12 cellular contexts compared by ENCODE assay signal in genomic region chr2:14492920-14493503, GRCh38.
DNase-seq lines count a peak whose midpoint lies in the region; TF ChIP-seq lines count a peak whose summit lies in the region.
"Had no signal": no experiment of that assay in that cellular context is flagged by ENCODE, and none has a peak within 500 bp of the region (broad histone marks: within the 10 kb centered on the region; RNA-seq: fewer than 3 reads in every experiment).

No MANE protein-coding gene starts in this region.

- H3K27ac ChIP-seq in GM23248 = peak overlapping the region; percentile 37
- H3K27ac ChIP-seq in SK-N-SH (ENCODE audit: low read depth in 2 of 2, low read length in 1 of 2) = peak overlapping the region in 1 of 2 experiments; percentile 57; a peak in 2 of 4 replicates
- no peak overlapping the region for H3K27ac ChIP-seq in fibroblast of lung (ENCODE audit: insufficient read depth, low read length)
- H3K27ac ChIP-seq in prostate gland = no peak overlapping the region
- no peak overlapping the region for H3K27ac ChIP-seq in tibial nerve
- H3K27ac ChIP-seq: ascending aorta had no signal

- H4K20me1 ChIP-seq in GM23248 (ENCODE audit: insufficient read depth) (no peaks in the 10 kb centered on the region), SK-N-SH (ENCODE audit: insufficient read depth) (no peaks in the 10 kb centered on the region), fibroblast of lung (ENCODE audit: control insufficient read depth, extremely low read depth, insufficient read depth, low read length) (no peaks in the 10 kb centered on the region)

- no peak overlapping the region for H3K27ac Mint-ChIP-seq in nephron progenitor cell
- H3K27ac Mint-ChIP-seq: activated CD8-positive, alpha-beta memory T cell treated with anti-CD3 and anti-CD28 coated beads, Interleukin-2, amount 10 ng/mL, durations not matched to agents 7 days and 5 days had no signal

- peaks cover 14% of the 10 kb centered on the region for H3K4me1 ChIP-seq in GM23248 (ENCODE audit: insufficient read depth)
- H3K4me1 ChIP-seq in SK-N-SH (ENCODE audit: control insufficient read depth in 1 of 2, insufficient read depth in 2 of 2, low read depth in 1 of 2, low read length in 1 of 2) = peaks cover 0 to 5% of the 10 kb centered on the region in 2 experiments; a peak in 1 of 4 replicates
- no peaks in the 10 kb centered on the region for H3K4me1 ChIP-seq in fibroblast of lung (ENCODE audit: control insufficient read depth, extremely low read depth, insufficient read depth, low read length)
- H3K4me1 ChIP-seq in prostate gland (replicated peaks) = no peaks in the 10 kb centered on the region
- H3K4me1 ChIP-seq in tibial nerve = no peaks in the 10 kb centered on the region
- H3K4me1 ChIP-seq: ascending aorta had no signal

- H3F3A ChIP-seq in GM23248 (ENCODE audit: insufficient read depth) (peaks cover 17% of the 10 kb centered on the region), SK-N-SH (replicated peaks; ENCODE audit: insufficient read depth) (peaks cover 4% of the 10 kb centered on the region)

- no peaks in the 10 kb centered on the region for H3K4me1 Mint-ChIP-seq in nephron progenitor cell
- H3K4me1 Mint-ChIP-seq: activated CD8-positive, alpha-beta memory T cell treated with anti-CD3 and anti-CD28 coated beads, Interleukin-2, amount 10 ng/mL, durations not matched to agents 7 days and 5 days had no signal

- POLR2A ChIA-PET in SK-N-SH (lab: Yijun Ruan, JAX) = no interaction called here

- H3K9ac ChIP-seq in GM23248 (no peak overlapping the region), SK-N-SH (peak overlapping the region; percentile 31; the same call in 1 of the 2 replicates), fibroblast of lung (ENCODE audit: insufficient read depth, low read length) (no peak overlapping the region)

- DNase-seq in GM23248 = peak; percentile 93
- no peak for DNase-seq in SK-N-SH
- peak; percentile 85 to 94 for DNase-seq in fibroblast of lung (ENCODE audit: low read depth in 2 of 2)
- DNase-seq in prostate gland (ENCODE audit: low spot score) = peak; percentile 9
- DNase-seq in tibial nerve (ENCODE audit: low spot score in 2 of 2) = no peak
- no peak for DNase-seq in nephron progenitor cell
- no peak for DNase-seq in GM13976 (ENCODE audit: low spot score)
- no peak for DNase-seq in NCI-H1048 (lab: John Stamatoyannopoulos, UW)
- DNase-seq: activated CD8-positive, alpha-beta memory T cell treated with anti-CD3 and anti-CD28 coated beads, Interleukin-2, amount 10 ng/mL, durations not matched to agents 7 days and 5 days; MM.1S; T-helper 1 cell had no signal

- in situ Hi-C loops in GM23248 (cut with MboI) (no loop called here), GM13976 (cut with MboI; ENCODE audit: low sequenced_read_pairs, unreplicated experiment) (no loop called here)

- H3K4me2 ChIP-seq in GM23248 (ENCODE audit: unreplicated experiment) (peak overlapping the region; percentile 61), SK-N-SH (peak overlapping the region; percentile 23), fibroblast of lung (ENCODE audit: extremely low read depth, insufficient read depth, low read length) (no peak overlapping the region)

- H3K9me3 ChIP-seq in GM23248 (ENCODE audit: low read depth) (no peaks in the 10 kb centered on the region), SK-N-SH (no peaks in the 10 kb centered on the region), fibroblast of lung (ENCODE audit: control insufficient read depth, insufficient read depth, low read depth, low read length) (no peaks in the 10 kb centered on the region), prostate gland (no peaks in the 10 kb centered on the region), tibial nerve (no peaks in the 10 kb centered on the region)
- H3K9me3 ChIP-seq: ascending aorta had no signal

- no peak overlapping the region for H3K4me3 Mint-ChIP-seq in nephron progenitor cell
- H3K4me3 Mint-ChIP-seq: activated CD8-positive, alpha-beta memory T cell treated with anti-CD3 and anti-CD28 coated beads, Interleukin-2, amount 10 ng/mL, durations not matched to agents 7 days and 5 days had no signal

- H2AFZ ChIP-seq in GM23248 (peak overlapping the region; percentile 73), SK-N-SH (ENCODE audit: low read depth) (peak overlapping the region; percentile 83), fibroblast of lung (ENCODE audit: low read length) (no peak overlapping the region)

- H3K79me2 ChIP-seq in GM23248 (ENCODE audit: insufficient read depth) (no peaks in the 10 kb centered on the region), SK-N-SH (ENCODE audit: insufficient read depth) (no peaks in the 10 kb centered on the region), fibroblast of lung (ENCODE audit: control insufficient read depth, insufficient read depth, low read length) (no peaks in the 10 kb centered on the region)

- H3K27me3 ChIP-seq in GM23248 (replicated peaks; ENCODE audit: insufficient read depth) = no peaks in the 10 kb centered on the region
- no peaks in the 10 kb centered on the region for H3K27me3 ChIP-seq in SK-N-SH (ENCODE audit: insufficient read depth)
- H3K27me3 ChIP-seq in fibroblast of lung (ENCODE audit: control insufficient read depth, insufficient read depth, low read length) = no peaks in the 10 kb centered on the region
- no peaks in the 10 kb centered on the region for H3K27me3 ChIP-seq in prostate gland (replicated peaks; ENCODE audit: insufficient read depth)
- H3K27me3 ChIP-seq in tibial nerve = no peaks in the 10 kb centered on the region
- H3K27me3 ChIP-seq: ascending aorta had no signal

- WGBS in GM23248 (ENCODE audit: low coverage in 1 of 2, low lambda C conversion rate in 2 of 2, missing lambda C conversion rate in 2 of 2), 2 experiments = 1 to 5% methylated on average over 3 of the region's 3 CpGs
- 3% methylated on average over 3 of the region's 3 CpGs for WGBS in SK-N-SH (ENCODE audit: low lambda C conversion rate)
- 19% methylated on average over 3 of the region's 3 CpGs for WGBS in prostate gland
- 23 to 37% methylated on average over 3 of the region's 3 CpGs for WGBS in tibial nerve, 2 donors

- H3K4me3 ChIP-seq in GM23248 (peak overlapping the region; percentile 37; the same call in 1 of the 2 replicates), SK-N-SH (ENCODE audit: low read depth in 2 of 2, low read length in 1 of 2) (no peak overlapping the region), fibroblast of lung (replicated peaks in 1 of 4; ENCODE audit: control extremely low read depth in 1 of 4, insufficient read depth in 1 of 4, low read depth in 3 of 4, low read length in 4 of 4) (no peak overlapping the region), prostate gland (no peak overlapping the region), tibial nerve (no peak overlapping the region)
- H3K4me3 ChIP-seq: ascending aorta had no signal

- H3K9me2 ChIP-seq in GM23248 (ENCODE audit: insufficient read depth) (no peaks in the 10 kb centered on the region), SK-N-SH (no peaks in the 10 kb centered on the region)

- H3K9me3 Mint-ChIP-seq in nephron progenitor cell = no peaks in the 10 kb centered on the region

- TF ChIP-seq POLR2A in prostate gland (IDR thresholded peaks at IDR 0.05) (no peak), tibial nerve (IDR thresholded peaks at IDR 0.05) (no peak)

- CTCF ChIA-PET in SK-N-SH (lab: Yijun Ruan, JAX) = no interaction called here

- intact Hi-C loops in prostate gland (cut with DNase I) = no loop called here

- H3K27me3 Mint-ChIP-seq in nephron progenitor cell (ENCODE audit: low read depth, poor library complexity) = no peaks in the 10 kb centered on the region
- H3K27me3 Mint-ChIP-seq: activated CD8-positive, alpha-beta memory T cell treated with anti-CD3 and anti-CD28 coated beads, Interleukin-2, amount 10 ng/mL, durations not matched to agents 7 days and 5 days had no signal

- TF ChIP-seq CTCF in SK-N-SH (IDR thresholded peaks at IDR 0.05) (no peak), fibroblast of lung (conservative IDR thresholded peaks at IDR 0.05 in 1 of 2, IDR thresholded peaks at IDR 0.05 in 1 of 2; ENCODE audit: low read depth in 1 of 2, low read length in 2 of 2) (no peak), prostate gland (IDR thresholded peaks at IDR 0.05) (no peak), tibial nerve (IDR thresholded peaks at IDR 0.05) (no peak), nephron progenitor cell (IDR thresholded peaks at IDR 0.05) (no peak), GM13976 (IDR thresholded peaks at IDR 0.05; ENCODE audit: borderline replicate concordance, control extremely low read depth, extremely low read depth, insufficient read depth, missing control alignments) (no peak)

- TF ChIP-seq EP300 in SK-N-SH (IDR thresholded peaks at IDR 0.05; ENCODE audit: borderline replicate concordance in 1 of 2, low read depth in 1 of 2, low read length in 1 of 2) = peak in 1 of 2 experiments; percentile 71; a peak in 2 of 4 replicates
- TF ChIP-seq EP300 in tibial nerve (IDR thresholded peaks at IDR 0.05) = no peak

- no peak for TF ChIP-seq RAD21 in SK-N-SH (IDR thresholded peaks at IDR 0.05; ENCODE audit: low read length)

- no peaks in the 10 kb centered on the region for H3K36me3 ChIP-seq in GM23248 (ENCODE audit: low read depth)
- no peaks in the 10 kb centered on the region for H3K36me3 ChIP-seq in SK-N-SH (replicated peaks in 1 of 2; ENCODE audit: control insufficient read depth in 1 of 2, insufficient read depth in 2 of 2, low read length in 1 of 2)
- no peaks in the 10 kb centered on the region for H3K36me3 ChIP-seq in fibroblast of lung (ENCODE audit: control insufficient read depth, insufficient read depth, low read length)
- no peaks in the 10 kb centered on the region for H3K36me3 ChIP-seq in prostate gland
- H3K36me3 ChIP-seq in tibial nerve = no peaks in the 10 kb centered on the region
- H3K36me3 ChIP-seq: ascending aorta had no signal

- H3K36me3 Mint-ChIP-seq in nephron progenitor cell (ENCODE audit: low read depth) = no peaks in the 10 kb centered on the region
- H3K36me3 Mint-ChIP-seq: activated CD8-positive, alpha-beta memory T cell treated with anti-CD3 and anti-CD28 coated beads, Interleukin-2, amount 10 ng/mL, durations not matched to agents 7 days and 5 days had no signal

TF ChIP-seq in SK-N-SH, 30 proteins besides CTCF, POLR2A, EP300 and RAD21 (continues in another document):
- TF ChIP-seq USF2 (IDR thresholded peaks at IDR 0.05; ENCODE audit: borderline replicate concordance, low read depth, low read length) (no peak), TEAD4 (IDR thresholded peaks at IDR 0.05; ENCODE audit: borderline replicate concordance, insufficient read depth) (peak; percentile 36; the same call in 1 of the 2 replicates), FOSL2 (IDR thresholded peaks at IDR 0.05; ENCODE audit: borderline replicate concordance, low read depth) (peak; percentile 84)

Comparison
In these comparisons a context has a peak if more than half of its experiments do, and no peak if none do; other contexts are left out.
1. DNase-seq: peak in GM23248 (single experiment), fibroblast of lung (2 of 2) and prostate gland (single experiment); none in SK-N-SH (single experiment), tibial nerve (0 of 2), nephron progenitor cell (single experiment), GM13976 (single experiment) and NCI-H1048 (single experiment).